In the genomic region with DNA sequence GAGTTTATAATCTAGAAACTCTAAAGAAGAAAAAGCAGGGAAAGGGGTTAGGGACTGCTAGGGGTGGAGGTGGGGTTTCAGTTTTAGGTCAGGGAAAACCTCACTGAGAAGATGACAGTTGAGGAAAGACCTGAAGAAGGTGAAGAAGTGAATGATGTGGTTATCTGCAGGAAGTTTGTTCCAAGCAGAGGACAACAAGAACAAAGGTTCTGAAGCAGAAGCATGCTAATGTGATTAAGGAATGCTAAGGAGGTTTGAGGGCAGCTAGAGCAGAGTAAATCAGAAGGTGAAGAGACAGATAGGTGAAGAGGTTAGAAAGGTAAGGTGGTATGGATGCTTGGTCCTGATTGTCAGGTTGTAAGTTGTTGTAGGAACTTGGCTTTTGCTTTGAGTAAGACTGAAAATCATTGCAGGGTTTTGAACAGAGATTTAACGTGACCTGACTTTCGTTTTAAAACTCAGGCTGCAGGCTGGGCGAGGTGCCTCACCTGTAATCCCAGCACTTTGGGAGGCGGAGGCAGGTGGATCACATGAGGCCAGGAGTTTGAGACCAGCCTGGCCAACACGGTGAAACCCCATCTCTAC, we compare ENCODE assay signal across 11 cellular contexts.
DNase-seq lines count a peak whose midpoint lies in the region; ATAC-seq lines count a peak whose summit lies in the region.
"Had no signal": no experiment of that assay in that cellular context is flagged by ENCODE, and none has a peak within 500 bp of the region (broad histone marks: within the 10 kb centered on the region; RNA-seq: fewer than 3 reads in every experiment).

No MANE protein-coding gene starts in this region.

- no peaks in the 10 kb centered on the region for H3K27me3 Mint-ChIP-seq in central memory CD8-positive, alpha-beta T cell
- H3K27me3 Mint-ChIP-seq: dendritic cell treated with granulocyte-macrophage colony-stimulating factor and Interleukin-4, amounts not matched to agents 40 ng/mL and 50 ng/mL, for 4 days had no signal

- no peak for DNase-seq in central memory CD8-positive, alpha-beta T cell (ENCODE audit: low spot score in 2 of 2)
- DNase-seq in GM03348 (ENCODE audit: low spot score): no peak
- no peak for DNase-seq in amygdala (lab: John Stamatoyannopoulos, UW)
- DNase-seq: DMS79 treated with DMSO at 0.1 percent for 48 hours had no signal

- ATAC-seq in GM19351 (IDR thresholded peaks at IDR 0.05; ENCODE audit: unreplicated experiment) (peak; percentile 60), HG03432 (IDR thresholded peaks at IDR 0.05; ENCODE audit: unreplicated experiment) (peak; percentile 62), GM19328 (IDR thresholded peaks at IDR 0.05; ENCODE audit: unreplicated experiment) (no peak), GM19397 (IDR thresholded peaks at IDR 0.05; ENCODE audit: unreplicated experiment) (no peak)
- peak; percentile 33 for ATAC-seq in central memory CD8-positive, alpha-beta T cell (replicated peaks; ENCODE audit: extremely low read depth, poor library complexity, severe bottlenecking)

- H3K4me3 ChIP-seq in GM08714 (ENCODE audit: low read length): peak overlapping the region; percentile 3; the same call in 1 of the 2 replicates
- H3K4me3 ChIP-seq: hepatocyte had no signal

- H3K36me3 Mint-ChIP-seq in central memory CD8-positive, alpha-beta T cell (ENCODE audit: insufficient read depth): peaks cover 2% of the 10 kb centered on the region

- no peaks in the 10 kb centered on the region for H3K9me3 Mint-ChIP-seq in central memory CD8-positive, alpha-beta T cell
- H3K9me3 Mint-ChIP-seq: dendritic cell treated with granulocyte-macrophage colony-stimulating factor and Interleukin-4, amounts not matched to agents 40 ng/mL and 50 ng/mL, for 4 days had no signal

- H3K4me1 Mint-ChIP-seq in central memory CD8-positive, alpha-beta T cell: peaks cover 50% of the 10 kb centered on the region

- peak overlapping the region; percentile 9 for H3K27ac Mint-ChIP-seq in central memory CD8-positive, alpha-beta T cell (ENCODE audit: low read depth)
- H3K27ac Mint-ChIP-seq: dendritic cell treated with granulocyte-macrophage colony-stimulating factor and Interleukin-4, amounts not matched to agents 40 ng/mL and 50 ng/mL, for 4 days had no signal

- H3K4me3 Mint-ChIP-seq in central memory CD8-positive, alpha-beta T cell: peak overlapping the region; percentile 59
- H3K4me3 Mint-ChIP-seq: dendritic cell treated with granulocyte-macrophage colony-stimulating factor and Interleukin-4, amounts not matched to agents 40 ng/mL and 50 ng/mL, for 4 days had no signal

Comparison
In these comparisons a context has a peak if more than half of its experiments do, and no peak if none do; other contexts are left out.
1. ATAC-seq: peak in GM19351 (single experiment), HG03432 (single experiment) and central memory CD8-positive, alpha-beta T cell (single experiment); none in GM19328 (single experiment) and GM19397 (single experiment).